In the genomic region with DNA sequence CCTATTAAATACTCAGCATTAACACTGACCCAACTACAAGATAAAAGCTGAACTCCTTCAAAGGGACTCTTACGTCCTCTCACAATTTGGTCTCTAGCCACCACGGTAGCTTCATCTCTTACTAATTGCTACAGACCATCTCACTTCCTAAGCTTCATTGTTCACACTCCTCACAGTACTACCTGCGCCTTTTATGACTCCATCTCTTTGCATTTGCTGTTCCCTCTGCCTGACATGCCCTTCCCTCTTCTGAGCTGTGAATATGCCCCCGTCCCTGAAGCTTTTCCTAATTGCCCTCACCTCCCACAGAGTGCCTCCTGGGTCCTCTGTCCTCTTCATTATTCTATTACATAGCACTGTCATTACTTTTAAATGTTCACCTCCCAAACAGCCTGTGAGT, we compare ENCODE assay signal across 8 cellular contexts. TPM values are rescaled to one million over a fixed set of nuclear protein-coding genes. Genes with fewer than 3 reads are reported as not detected.
DNase-seq lines count a peak whose midpoint lies in the region; ATAC-seq, FAIRE-seq and TF ChIP-seq lines count a peak whose summit lies in the region.

No MANE protein-coding gene starts in this region.

- BruUV-seq in HCT116 (replicated peaks; lab: Mats Ljungman, UMichigan), result no TSS peak
- BruUV-seq in K562 (replicated peaks; lab: Mats Ljungman, UMichigan), result no TSS peak

- CTCF ChIA-PET in HCT116 (lab: Charles Lee), result interaction anchor here (1.8 to 2.1 kb wide), 2 partner anchors 27 to 141 kb away, joined by 6 to 7 read pairs; no protein-coding TSS in a partner anchor
- CTCF ChIA-PET in K562 (lab: Yijun Ruan, JAX; ENCODE audit: low intra/inter-chr PET ratio), result no interaction called here

- H3K4me2 ChIP-seq in HCT116 (ENCODE audit: low read length) (peak overlapping the region; percentile 94), K562 (ENCODE audit: insufficient read depth, low read length) (no peak overlapping the region)

- DNase-seq in AG10803 (ENCODE audit: low read depth), result no peak
- DNase-seq in HCT116 (ENCODE audit: low read depth, low spot score), result no peak
- DNase-seq in K562 (ENCODE audit: extremely low read depth in 1 of 4, low spot score in 3 of 4), result no peak
- DNase-seq in CD1c-positive myeloid dendritic cell (ENCODE audit: extremely low spot score), result no peak
- DNase-seq in NCI-H446 treated with DMSO at 0.1 percent for 48 hours (lab: John Stamatoyannopoulos, UW), result no peak
- DNase-seq in NCI-H2196 treated with DMSO at 0.1 percent for 48 hours (lab: John Stamatoyannopoulos, UW; ENCODE audit: unreplicated experiment), result no peak

- ATAC-seq in HCT116 (no peak), K562 (no peak), HG03039 (IDR thresholded peaks at IDR 0.05; ENCODE audit: unreplicated experiment) (no peak)

- H3K9me3 ChIP-seq in HCT116 (ENCODE audit: control insufficient read depth in 1 of 2, insufficient read depth in 1 of 2, low read depth in 1 of 2, low read length in 2 of 2) (no peaks in the 10 kb centered on the region), K562 (replicated peaks; ENCODE audit: control insufficient read depth, insufficient read depth, low read depth, low read length) (no peaks in the 10 kb centered on the region), muscle layer of duodenum (ENCODE audit: control insufficient read depth in 1 of 2, low read length in 2 of 2) (no peaks in the 10 kb centered on the region)

- no peak for TF ChIP-seq RAD21 in HCT116 (IDR thresholded peaks at IDR 0.05; ENCODE audit: low read depth)
- TF ChIP-seq RAD21 in K562 (CRISPR knock-in tag; conservative IDR thresholded peaks at IDR 0.05 in 1 of 2, IDR thresholded peaks at IDR 0.05 in 1 of 2), result no peak

- H3K27me3 ChIP-seq in HCT116 (ENCODE audit: insufficient read depth, low read length) (no peaks in the 10 kb centered on the region), K562 (ENCODE audit: control insufficient read depth in 2 of 2, insufficient read depth in 2 of 2, low read length in 2 of 2) (no peaks in the 10 kb centered on the region), muscle layer of duodenum (ENCODE audit: low read depth, low read length) (no peaks in the 10 kb centered on the region)

- peak overlapping the region; percentile 79 for H3K4me3 ChIP-seq in AG10803 (ENCODE audit: low read length)
- H3K4me3 ChIP-seq in HCT116 (replicated peaks in 1 of 2; ENCODE audit: low read depth in 1 of 2, low read length in 2 of 2), result no peak overlapping the region
- H3K4me3 ChIP-seq in K562, result no peak overlapping the region
- H3K4me3 ChIP-seq in muscle layer of duodenum (ENCODE audit: low read depth in 1 of 2, low read length in 2 of 2), result peak overlapping the region; percentile 59 to 74

- no peaks in the 10 kb centered on the region for H3K9me2 ChIP-seq in HCT116 (ENCODE audit: insufficient read depth)

- 66% methylated on average over 4 of the region's 4 CpGs for WGBS in K562 (ENCODE audit: insufficient coverage, low coverage, missing lambda C conversion rate)

- in situ Hi-C loops in K562 (cut with MboI), result no loop called here

- H3K36me3 ChIP-seq in HCT116 (ENCODE audit: control insufficient read depth in 1 of 2, insufficient read depth in 2 of 2, low read length in 2 of 2), result no peaks in the 10 kb centered on the region; a peak in 1 of 4 replicates
- peaks cover 6% of the 10 kb centered on the region; the same call in 2 of the 3 replicates for H3K36me3 ChIP-seq in K562 (ENCODE audit: control insufficient read depth, insufficient read depth, low read length)
- H3K36me3 ChIP-seq in muscle layer of duodenum (ENCODE audit: control insufficient read depth in 1 of 2, insufficient read depth in 2 of 2, low read length in 2 of 2), result peaks cover 0 to 12% of the 10 kb centered on the region in 2 donors

- POLR2A ChIA-PET in HCT116 (lab: Charles Lee) (no interaction called here), K562 (lab: Yijun Ruan, JAX) (interaction anchor here (0.7 to 1.6 kb wide), 5 partner anchors 9 to 643 kb away, joined by 3 to 4 read pairs (median 3); no protein-coding TSS in a partner anchor)

- H3K27ac ChIP-seq in HCT116 (ENCODE audit: low read depth, low read length) (no peak overlapping the region), K562 (ENCODE audit: extremely low read depth, low read depth, low read length) (no peak overlapping the region), muscle layer of duodenum (ENCODE audit: low read length) (peak overlapping the region; percentile 91)

- RAD21 ChIA-PET in HCT116 (lab: Charles Lee; ENCODE audit: low non-redundant PET in 1 of 2, low total read pairs in 2 of 2, uncharacterized antibody in 2 of 2, unreplicated experiment in 2 of 2), result no interaction called here

- TF ChIP-seq POLR2A in HCT116 (IDR thresholded peaks at IDR 0.05; ENCODE audit: borderline replicate concordance, extremely low read depth, insufficient read depth, insufficient read length) (no peak), K562 (conservative IDR thresholded peaks at IDR 0.05) (no peak)

- H3K9me1 ChIP-seq in K562 (ENCODE audit: control insufficient read depth, insufficient read depth, low read length), result no peaks in the 10 kb centered on the region

- TF ChIP-seq EP300 in K562 (IDR thresholded peaks at IDR 0.05; ENCODE audit: low read length), result no peak

- FAIRE-seq in K562 (lab: Jason Lieb, UNC), result no peak

- peaks cover 20 to 26% of the 10 kb centered on the region in 2 experiments for H3K4me1 ChIP-seq in HCT116 (ENCODE audit: control insufficient read depth in 1 of 2, insufficient read depth in 2 of 2, low read length in 2 of 2)
- H3K4me1 ChIP-seq in K562 (replicated peaks in 1 of 2; ENCODE audit: control insufficient read depth in 2 of 2, insufficient read depth in 2 of 2, low read length in 2 of 2), result peaks cover 8 to 15% of the 10 kb centered on the region in 2 experiments; a peak in 3 of 5 replicates
- peaks cover 0 to 22% of the 10 kb centered on the region in 2 donors for H3K4me1 ChIP-seq in muscle layer of duodenum (ENCODE audit: control insufficient read depth in 1 of 2, insufficient read depth in 2 of 2, low read length in 2 of 2)

- H2AFZ ChIP-seq in HCT116 (ENCODE audit: low read depth, low read length, poor library complexity, severe bottlenecking), result no peak overlapping the region
- no peak overlapping the region for H2AFZ ChIP-seq in K562 (ENCODE audit: low read depth, low read length)

- intact Hi-C loops in HCT116 (cut with micrococcal nuclease) (no loop called here), K562 (cut with micrococcal nuclease) (loop anchor here (5.0 to 10.0 kb wide), 4 partner anchors 84 to 388 kb away; no protein-coding TSS in a partner anchor)

- no peaks in the 10 kb centered on the region for H4K20me1 ChIP-seq in HCT116 (ENCODE audit: insufficient read depth)
- H4K20me1 ChIP-seq in K562 (replicated peaks; ENCODE audit: control insufficient read depth, insufficient read depth, low read length), result 0 out of 2 replicates have a peak, but pooled peaks cover 4% of the 10 kb centered on the region

- H3K9ac ChIP-seq in HCT116 (ENCODE audit: low read length) (no peak overlapping the region), K562 (ENCODE audit: insufficient read depth in 1 of 2, low read depth in 2 of 2, low read length in 2 of 2) (no peak overlapping the region)

- TF ChIP-seq CTCF in AG10803 (conservative IDR thresholded peaks at IDR 0.05; ENCODE audit: low read length) (no peak), HCT116 (IDR thresholded peaks at IDR 0.05 in 2 of 3, conservative IDR thresholded peaks at IDR 0.05 in 1 of 3; ENCODE audit: borderline replicate concordance in 1 of 3, insufficient read depth in 1 of 3, low read depth in 2 of 3, low read length in 2 of 3) (no peak), K562 (IDR thresholded peaks at IDR 0.05 in 2 of 3, conservative IDR thresholded peaks at IDR 0.05 in 1 of 3; ENCODE audit: insufficient read depth in 2 of 3, low read depth in 1 of 3, low read length in 3 of 3) (no peak)

- H3K79me2 ChIP-seq in HCT116 (ENCODE audit: insufficient read depth, low read length), result peaks cover 27% of the 10 kb centered on the region; the same call in 1 of the 2 replicates
- H3K79me2 ChIP-seq in K562 (ENCODE audit: control insufficient read depth, insufficient read depth, low read length), result peaks cover 62% of the 10 kb centered on the region

TF ChIP-seq in HCT116, 20 proteins besides CTCF, POLR2A, EP300 and RAD21:
- TF ChIP-seq EZH2phosphoT487 (IDR thresholded peaks at IDR 0.05; ENCODE audit: borderline replicate concordance) (no peak), POLR2AphosphoS5 (IDR thresholded peaks at IDR 0.05; ENCODE audit: low read depth, low read length) (no peak), SIN3A (IDR thresholded peaks at IDR 0.05; ENCODE audit: low read depth) (no peak), JUND (IDR thresholded peaks at IDR 0.05) (no peak)

TF ChIP-seq in K562, 482 proteins besides CTCF, POLR2A, EP300 and RAD21:
- TF ChIP-seq RFX5 (IDR thresholded peaks at IDR 0.05; ENCODE audit: low read depth, low read length) (no peak), MYNN (IDR thresholded peaks at IDR 0.05) (peak; percentile 82; the same call in 1 of the 2 replicates), MYNN (CRISPR knock-in tag; IDR thresholded peaks at IDR 0.05) (no peak)

RNA-seq across cellular contexts. Expression of gene EEA1, which starts 2.5 kb away (rescaled TPM):
- total RNA-seq in HCT116 (2021; ENCODE audit: unreplicated experiment) (13.8 TPM), K562 (2014; rRNA removed) (5.7 and 7.5 TPM in 2 replicates), K562 (2014; rRNA removed; fragmentation: Illumina TruSeq; extraction: Trizol) (13.2 and 16.8 TPM in 2 replicates), K562 (2015; rRNA removed; fragmentation: Illumina TruSeq; extraction: Trizol) (17.1 and 17.3 TPM in 2 replicates), K562 (2021) (16.5 and 18.0 TPM in 2 replicates)
- polyA plus RNA-seq in HCT116 (2012), result 2.1 and 3.0 TPM in 2 replicates
- 2.8 and 26.6 TPM in 2 replicates for total RNA-seq in K562 (2011; cell fraction: chromatin; rRNA removed; ENCODE audit: low replicate concordance)
- 1.8 and 2.2 TPM in 2 replicates for total RNA-seq in K562 (2011; cell fraction: nucleolus; rRNA removed)
- 5.1 and 6.6 TPM in 2 replicates for total RNA-seq in K562 (2011; cell fraction: nucleoplasm; rRNA removed)
- polyA plus RNA-seq in K562 (2011; rRNA removed) (4.4 and 5.4 TPM in 2 replicates), K562 (2014; fragmentation: Illumina TruSeq; extraction: Trizol) (8.1 and 12.5 TPM in 2 replicates), K562 (2014; fragmentation: Nextera tagmentation; extraction: Ambion mirVana) (1 to 10 TPM; 3.5 to 4.8 TPM), K562 (2014; rRNA removed) (4.0 and 5.5 TPM in 2 replicates)
- 0.45 and 1.1 TPM in 2 replicates for polyA plus RNA-seq in K562 (2011; cell fraction: cytosol; rRNA removed)
- 3.9 and 4.0 TPM in 2 replicates for polyA plus RNA-seq in K562 (2011; cell fraction: nucleus; rRNA removed)
- polyA plus RNA-seq in K562 (2012), result 6.1 TPM in 2 replicates
- polyA minus RNA-seq in K562 (2011; rRNA and poly(A)+ RNA removed), result 29.0 and 36.6 TPM in 2 replicates
- 15.2 and 15.7 TPM in 2 replicates for polyA minus RNA-seq in K562 (2011; cell fraction: cytosol; rRNA and poly(A)+ RNA removed)
- polyA minus RNA-seq in K562 (2011; cell fraction: nucleus; rRNA and poly(A)+ RNA removed), result 5.8 and 14.8 TPM in 2 replicates

Comparison
In these comparisons a context has a peak if more than half of its experiments do, and no peak if none do; other contexts are left out.
1. H3K4me3 ChIP-seq: peak in AG10803 (single experiment) and muscle layer of duodenum (2 of 2); none in HCT116 (0 of 2) and K562 (single experiment).